Comparison of ENCODE assay signal across 1 cellular context in genomic region chr3:65593780-65594752, GRCh38.
TF ChIP-seq lines count a peak whose summit lies in the region.

No MANE protein-coding gene starts in this region.

TF ChIP-seq in endothelial cell of umbilical vein, 7 proteins besides CTCF, POLR2A, EP300 and RAD21:
- no peak for TF ChIP-seq EZH2 (IDR thresholded peaks at IDR 0.05; ENCODE audit: borderline replicate concordance, low read depth, low read length, severe bottlenecking)
- peak; percentile 13 for TF ChIP-seq FOS (IDR thresholded peaks at IDR 0.05; ENCODE audit: borderline replicate concordance, insufficient read depth, low read length)
